ENCODE assay signal across 23 cellular contexts in the genomic region with DNA sequence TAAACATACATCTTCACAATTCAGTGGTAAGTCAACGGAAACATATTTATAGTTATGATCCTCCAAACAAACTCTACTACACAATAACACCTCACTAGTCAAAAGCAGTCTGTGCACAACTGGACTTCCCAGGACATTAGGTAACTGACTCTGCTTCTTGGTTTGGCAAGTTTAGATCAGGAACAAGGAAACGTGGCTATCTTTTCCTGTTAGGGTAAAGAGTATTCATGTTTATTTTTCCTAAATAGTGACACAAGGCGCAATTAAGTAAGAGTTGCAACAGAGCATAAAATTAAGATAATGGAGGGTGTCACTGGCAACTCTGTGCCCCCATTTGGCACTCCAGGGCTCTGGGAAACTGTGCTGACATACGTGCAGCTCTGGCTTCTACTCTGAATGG.
DNase-seq lines count a peak whose midpoint lies in the region; ATAC-seq, FAIRE-seq and TF ChIP-seq lines count a peak whose summit lies in the region.
"Had no signal": no experiment of that assay in that cellular context is flagged by ENCODE, and none has a peak within 500 bp of the region (broad histone marks: within the 10 kb centered on the region; RNA-seq: fewer than 3 reads in every experiment).

No MANE protein-coding gene starts in this region.

- no peak for TF ChIP-seq EP300 in tibial nerve (IDR thresholded peaks at IDR 0.05)

- H3K27ac ChIP-seq in Panc1 (ENCODE audit: low read length): peak overlapping the region; percentile 54; the same call in 1 of the 2 replicates
- peak overlapping the region; percentile 48 for H3K27ac ChIP-seq in muscle layer of duodenum (ENCODE audit: low read length)
- H3K27ac ChIP-seq in tibial nerve: no peak overlapping the region
- H3K27ac ChIP-seq: A549, KMS-11 had no signal

- no peaks in the 10 kb centered on the region for H3K27me3 ChIP-seq in Panc1 (ENCODE audit: control insufficient read depth, insufficient read depth, low read length)
- H3K27me3 ChIP-seq in muscle layer of duodenum (ENCODE audit: low read depth, low read length): no peaks in the 10 kb centered on the region
- no peaks in the 10 kb centered on the region for H3K27me3 ChIP-seq in tibial nerve

- DNase-seq in GM12892 (ENCODE audit: insufficient read length) (no peak), Panc1 (ENCODE audit: low read depth, low spot score) (no peak), NCI-H748 treated with DMSO at 0.1 percent for 48 hours (lab: John Stamatoyannopoulos, UW) (no peak), tibial nerve (ENCODE audit: low spot score in 2 of 2) (no peak)
- DNase-seq: AML-193; C1 segment of cervical spinal cord; Caco-2; CD8-positive, alpha-beta T cell; NCI-H1048; NCI-H1417; NCI-H1694; NCI-H2081; NCI-H226; NCI-H510A; SHP77 treated with DMSO at 0.1 percent for 48 hours had no signal

- H3K4me3 ChIP-seq in Panc1 (ENCODE audit: low read depth in 2 of 2, low read length in 2 of 2): no peak overlapping the region
- no peak overlapping the region for H3K4me3 ChIP-seq in muscle layer of duodenum (ENCODE audit: low read depth in 1 of 2, low read length in 2 of 2)
- H3K4me3 ChIP-seq in tibial nerve: no peak overlapping the region
- H3K4me3 ChIP-seq: A549 had no signal

- H3K36me3 ChIP-seq in Panc1 (ENCODE audit: control insufficient read depth, insufficient read depth, low read length) (no peaks in the 10 kb centered on the region), muscle layer of duodenum (ENCODE audit: control insufficient read depth in 1 of 2, insufficient read depth in 2 of 2, low read length in 2 of 2) (no peaks in the 10 kb centered on the region), tibial nerve (no peaks in the 10 kb centered on the region)

- H3K4me1 ChIP-seq in Panc1 (ENCODE audit: control insufficient read depth, insufficient read depth, low read length) (no peaks in the 10 kb centered on the region; the same call in 1 of the 2 replicates), muscle layer of duodenum (ENCODE audit: control insufficient read depth in 1 of 2, insufficient read depth in 2 of 2, low read length in 2 of 2) (no peaks in the 10 kb centered on the region), tibial nerve (no peaks in the 10 kb centered on the region)
- H3K4me1 ChIP-seq: A549 had no signal

- FAIRE-seq in GM12892 (lab: Jason Lieb, UNC): peak; percentile 38
- FAIRE-seq: A549, G401.6, H1 had no signal

- no peak for TF ChIP-seq CTCF in Panc1 (IDR thresholded peaks at IDR 0.05)
- TF ChIP-seq CTCF in tibial nerve (IDR thresholded peaks at IDR 0.05): no peak

- no TSS peak for BruUV-seq in Panc1 (replicated peaks; lab: Mats Ljungman, UMichigan)

- 89 to 91% methylated on average over 4 of the region's 4 CpGs for WGBS in tibial nerve, 2 donors

- CTCF ChIA-PET in Panc1 (lab: Charles Lee): no interaction called here

- in situ Hi-C loops in Panc1 (cut with HindIII; ENCODE audit: low pct_unique_long_range_greater_than_20kb, low sequenced_read_pairs): no loop called here

- intact Hi-C loops in Panc1 (cut with micrococcal nuclease; ENCODE audit: unreplicated experiment): no loop called here

- no peaks in the 10 kb centered on the region for H3K9me3 ChIP-seq in Panc1 (ENCODE audit: control insufficient read depth, insufficient read depth, low read depth, low read length)
- no peaks in the 10 kb centered on the region for H3K9me3 ChIP-seq in muscle layer of duodenum (ENCODE audit: control insufficient read depth in 1 of 2, low read length in 2 of 2)
- no peaks in the 10 kb centered on the region for H3K9me3 ChIP-seq in tibial nerve
- H3K9me3 ChIP-seq: A549, Caco-2 had no signal

- TF ChIP-seq POLR2A in GM12892 (IDR thresholded peaks at IDR 0.05; ENCODE audit: low read depth, low read length): no peak
- TF ChIP-seq POLR2A in tibial nerve (IDR thresholded peaks at IDR 0.05): no peak

- POLR2A ChIA-PET in Panc1 (lab: Charles Lee): no interaction called here

- ATAC-seq in Panc1: no peak
- peak; percentile 80 for ATAC-seq in esophagus mucosa
- ATAC-seq in HG02840 (IDR thresholded peaks at IDR 0.05; ENCODE audit: low FRiP score, unreplicated experiment): no peak
- no peak for ATAC-seq in GM21576 (IDR thresholded peaks at IDR 0.05; ENCODE audit: unreplicated experiment)
- ATAC-seq: A549; CD8-positive, alpha-beta T cell had no signal

Comparison
In these comparisons a context has a peak if more than half of its experiments do, and no peak if none do; other contexts are left out.
1. H3K27ac ChIP-seq: peak in Panc1 (single experiment) and muscle layer of duodenum (single experiment); none in tibial nerve (0 of 4).